Comparison of ENCODE assay signal across 2 cellular contexts in the genomic region with DNA sequence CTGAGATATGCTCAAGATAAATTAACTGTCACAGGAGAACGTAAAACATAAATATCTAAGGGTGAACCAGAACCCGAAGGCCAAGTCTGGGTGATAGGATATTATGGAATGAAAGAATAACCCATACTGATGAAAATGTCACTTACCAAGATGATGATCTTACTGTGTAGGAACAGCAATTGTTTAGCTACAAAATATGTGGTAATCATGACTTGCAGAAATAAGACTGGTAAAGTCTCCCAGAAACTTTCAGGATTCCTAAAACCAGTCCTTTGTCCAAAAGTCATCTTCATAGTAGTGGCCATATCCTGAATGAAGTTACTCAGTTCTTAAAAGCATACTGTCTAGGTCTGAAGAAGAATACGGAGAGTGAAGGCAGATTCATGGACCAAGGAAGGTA.
TF ChIP-seq lines count a peak whose summit lies in the region.

No MANE protein-coding gene starts in this region.

TF ChIP-seq in A549, 52 proteins besides CTCF, POLR2A, EP300 and RAD21:
- TF ChIP-seq NFE2L2 (conservative IDR thresholded peaks at IDR 0.05; ENCODE audit: low read length) (peak; percentile 73), MAFK (IDR thresholded peaks at IDR 0.05; ENCODE audit: partially characterized antibody) (peak; percentile 27)
TF ChIP-seq in A549: peak in this region for 2; not testable (repeated sequence) for 50.

TF ChIP-seq in IMR-90, 13 proteins besides CTCF, POLR2A, EP300 and RAD21:
- TF ChIP-seq NFE2L2 (IDR thresholded peaks at IDR 0.05; ENCODE audit: low read depth, low read length) = peak; percentile 63; the same call in 1 of the 2 replicates
